Comparison of ENCODE assay signal across 20 cellular contexts in the genomic region with DNA sequence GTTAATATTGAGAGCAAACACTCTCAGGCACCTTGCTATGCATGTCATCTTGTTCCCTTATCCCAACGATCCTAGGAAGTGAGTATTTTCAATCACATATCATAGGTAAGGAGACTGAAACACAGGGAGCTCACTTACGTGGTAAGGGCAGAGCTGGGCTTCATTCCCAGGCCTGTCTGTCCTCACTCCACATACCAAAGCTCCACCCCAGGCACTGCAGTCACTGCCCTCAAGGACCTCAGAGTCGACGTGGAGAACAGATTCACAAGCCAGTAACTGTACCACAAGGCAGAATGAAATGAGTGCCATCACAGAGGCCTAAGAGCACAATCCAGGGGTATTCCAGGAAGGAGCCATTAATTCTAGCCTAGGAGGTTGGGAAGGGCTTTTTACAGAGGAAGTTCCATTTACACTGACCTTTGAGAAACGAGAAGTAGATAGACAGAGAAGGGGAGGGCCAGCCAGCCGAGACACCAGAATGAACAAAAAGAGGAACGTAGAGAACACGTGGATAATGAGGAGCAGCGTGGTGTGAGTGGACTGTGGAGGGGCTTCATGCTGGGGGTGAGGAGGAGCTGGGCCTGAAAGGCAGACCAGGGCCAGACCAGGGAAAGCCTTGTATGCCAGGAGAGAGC. TPM values are rescaled to one million over a fixed set of nuclear protein-coding genes. Genes with fewer than 3 reads are reported as not detected.
DNase-seq lines count a peak whose midpoint lies in the region; ATAC-seq, FAIRE-seq and TF ChIP-seq lines count a peak whose summit lies in the region.
"Had no signal": no experiment of that assay in that cellular context is flagged by ENCODE, and none has a peak within 500 bp of the region (broad histone marks: within the 10 kb centered on the region; RNA-seq: fewer than 3 reads in every experiment).

No MANE protein-coding gene starts in this region.

- no peak overlapping the region for H3K27ac ChIP-seq in dorsolateral prefrontal cortex
- H3K27ac ChIP-seq: adrenal gland, thyroid gland had no signal

- H3K27ac Mint-ChIP-seq in nephron, result peak overlapping the region in 2 of 3 experiments; percentile 4 to 39
- H3K27ac Mint-ChIP-seq: activated CD4-positive, alpha-beta T cell treated with anti-CD3 and anti-CD28 coated beads for 36 hours; activated T-cell treated with anti-CD3 and anti-CD28 coated beads, Interleukin-2, amount 50 U/mL, for 24 hours had no signal

- peaks cover 8% of the 10 kb centered on the region for H3K36me3 Mint-ChIP-seq in nephron (ENCODE audit: low read depth)

- no peak for FAIRE-seq in GM12892 (lab: Jason Lieb, UNC)
- FAIRE-seq: HTR-8/SVneo had no signal

- DNase-seq in CD1c-positive myeloid dendritic cell (ENCODE audit: extremely low spot score), result peak; percentile 81
- DNase-seq in NOMO-1 treated with DMSO at 0.1 percent for 48 hours (lab: John Stamatoyannopoulos, UW; ENCODE audit: unreplicated experiment), result peak; percentile 89
- peak; percentile 47 for DNase-seq in globus pallidus (ENCODE audit: low spot score)
- DNase-seq in NCI-H1417 treated with DMSO at 0.1 percent for 48 hours (lab: John Stamatoyannopoulos, UW), result no peak
- DNase-seq in dorsolateral prefrontal cortex, result no peak
- no peak for DNase-seq in GM12892 (ENCODE audit: insufficient read length)
- DNase-seq: activated CD4-positive, alpha-beta T cell treated with anti-CD3 and anti-CD28 coated beads for 36 hours; activated T-cell treated with anti-CD3 and anti-CD28 coated beads, Interleukin-2, amount 50 U/mL, for 24 hours; DMS79; left cardiac atrium; NCI-H1105 treated with DMSO at 0.1 percent for 48 hours; NCI-H345; occipital lobe; PC-3; thyroid gland had no signal

- TF ChIP-seq CTCF in nephron (IDR thresholded peaks at IDR 0.05; ENCODE audit: unreplicated experiment in 3 of 3) (no peak), dorsolateral prefrontal cortex (IDR thresholded peaks at IDR 0.05 in 54 of 56, conservative IDR thresholded peaks at IDR 0.05 in 2 of 56; ENCODE audit: low read depth in 1 of 56, partially characterized antibody in 56 of 56) (no peak)

- H3K4me1 Mint-ChIP-seq in nephron, result peaks cover 44% of the 10 kb centered on the region
- H3K4me1 Mint-ChIP-seq: activated CD4-positive, alpha-beta T cell treated with anti-CD3 and anti-CD28 coated beads for 36 hours had no signal

- no peaks in the 10 kb centered on the region for H3K27me3 Mint-ChIP-seq in nephron (ENCODE audit: low read depth)

- TF ChIP-seq POLR2A in GM12892 (IDR thresholded peaks at IDR 0.05; ENCODE audit: low read depth, low read length), result no peak

- H3K27me3 ChIP-seq in dorsolateral prefrontal cortex, result peaks cover 0 to 3% (median 0%) of the 10 kb centered on the region in 45 donors
- H3K27me3 ChIP-seq: adrenal gland, thyroid gland had no signal

- H3K4me3 Mint-ChIP-seq in nephron, result no peak overlapping the region
- H3K4me3 Mint-ChIP-seq: activated CD4-positive, alpha-beta T cell treated with anti-CD3 and anti-CD28 coated beads for 36 hours; activated T-cell treated with anti-CD3 and anti-CD28 coated beads, Interleukin-2, amount 50 U/mL, for 24 hours had no signal

- intact Hi-C loops in dorsolateral prefrontal cortex (cut with DNase I), result no loop called here

- no peak overlapping the region for H3K4me3 ChIP-seq in dorsolateral prefrontal cortex
- H3K4me3 ChIP-seq: adrenal gland, thyroid gland had no signal

- peaks cover 16% of the 10 kb centered on the region for H3K9me3 Mint-ChIP-seq in nephron

- ATAC-seq in GM19397 (IDR thresholded peaks at IDR 0.05; ENCODE audit: unreplicated experiment), result no peak
- ATAC-seq: activated CD4-positive, alpha-beta T cell treated with anti-CD3 and anti-CD28 coated beads for 36 hours; PC-3 had no signal

RNA-seq across cellular contexts. Expression of gene KIAA2012, which starts 48.6 kb away (rescaled TPM):
- total RNA-seq in dorsolateral prefrontal cortex, result 1 to 10 TPM in 117 of 120 experiments, under 1 TPM in 3; 0.34 to 6.4 (median 3.0) TPM
- polyA plus RNA-seq in GM12892 (2012; ENCODE audit: missing spikeins), result not detected
- total RNA-seq: activated CD4-positive, alpha-beta T cell treated with anti-CD3 and anti-CD28 coated beads for 36 hours; adrenal gland; epithelial cell of proximal tubule; left cardiac atrium; PC-3; thyroid gland had no signal

Comparison
In these comparisons a context has a peak if more than half of its experiments do, and no peak if none do; other contexts are left out.
1. DNase-seq: peak in CD1c-positive myeloid dendritic cell (single experiment), NOMO-1 treated with DMSO at 0.1 percent for 48 hours (single experiment) and globus pallidus (single experiment); none in NCI-H1417 treated with DMSO at 0.1 percent for 48 hours (single experiment), dorsolateral prefrontal cortex (0 of 10) and GM12892 (single experiment).